Comparison of ENCODE assay signal across 23 cellular contexts in genomic region chr1:244118087-244118761, GRCh38.
DNase-seq lines count a peak whose midpoint lies in the region; ATAC-seq and TF ChIP-seq lines count a peak whose summit lies in the region.
"Had no signal": no experiment of that assay in that cellular context is flagged by ENCODE, and none has a peak within 500 bp of the region (broad histone marks: within the 10 kb centered on the region; RNA-seq: fewer than 3 reads in every experiment).

No MANE protein-coding gene starts in this region.

- no peak overlapping the region for H3K9ac ChIP-seq in GM23248

- H3K36me3 ChIP-seq in GM23248 (ENCODE audit: low read depth) (no peaks in the 10 kb centered on the region), osteoblast (ENCODE audit: insufficient read depth, low read length) (no peaks in the 10 kb centered on the region)
- H3K36me3 ChIP-seq: vagina had no signal

- H3K27ac ChIP-seq in GM23248 (no peak overlapping the region), osteoblast (ENCODE audit: low read depth, low read length) (no peak overlapping the region)
- H3K27ac ChIP-seq: body of pancreas, vagina, VCaP had no signal

- H3K4me1 ChIP-seq in GM23248 (ENCODE audit: insufficient read depth), result peaks cover 28% of the 10 kb centered on the region
- peaks cover 13% of the 10 kb centered on the region for H3K4me1 ChIP-seq in osteoblast (ENCODE audit: insufficient read depth, low read length)
- H3K4me1 ChIP-seq: body of pancreas, vagina had no signal

- DNase-seq in GM23248 (peak; percentile 6), NCI-H2171 treated with DMSO at 0.1 percent for 48 hours (lab: John Stamatoyannopoulos, UW) (peak; percentile 88), epithelial cell of proximal tubule (ENCODE audit: low read depth) (no peak), osteoblast (ENCODE audit: insufficient read length, low spot score, missing footprints) (no peak), amygdala (lab: John Stamatoyannopoulos, UW) (no peak), kidney glomerular epithelial cell (lab: John Stamatoyannopoulos, UW) (no peak)
- no peak for DNase-seq in activated T-cell treated with anti-CD3 and anti-CD28 coated beads, Interleukin-2, amount 50 U/mL, for 1 hour
- DNase-seq: activated CD4-positive, alpha-beta memory T cell treated with anti-CD3 and anti-CD28 coated beads for 36 hours; activated T-cell treated with anti-CD3 and anti-CD28 coated beads, Interleukin-2, amount 50 U/mL, for 24 hours; body of pancreas; COR-L47; dermis blood vessel endothelial cell; erythroblast; GDM1; head of caudate nucleus; immature natural killer cell; NCI-H2081; NK-92 treated with Interleukin-12 subunit alpha and Interleukin-12 subunit beta, amount 100 ng/mL, for 24 hours; SW 1271 had no signal

- H3F3A ChIP-seq in GM23248 (ENCODE audit: insufficient read depth), result peaks cover 11% of the 10 kb centered on the region

- ATAC-seq in GM19328 (IDR thresholded peaks at IDR 0.05; ENCODE audit: unreplicated experiment), result no peak
- ATAC-seq: activated naive CD4-positive, alpha-beta T cell treated with anti-CD3 and anti-CD28 coated beads, Interleukin-2, amount 50 U/mL, for 72 hours; body of pancreas had no signal

- H3K27me3 ChIP-seq in GM23248 (replicated peaks; ENCODE audit: insufficient read depth), result peaks cover 17% of the 10 kb centered on the region; the same call in 1 of the 2 replicates
- peaks cover 23% of the 10 kb centered on the region for H3K27me3 ChIP-seq in osteoblast (ENCODE audit: insufficient read depth, low read length)
- H3K27me3 ChIP-seq: vagina had no signal

- H3K4me3 ChIP-seq in GM23248 (no peak overlapping the region), epithelial cell of proximal tubule (ENCODE audit: low read depth, low read length) (peak overlapping the region; percentile 15), osteoblast (ENCODE audit: insufficient read depth, low read length) (no peak overlapping the region)
- H3K4me3 ChIP-seq: body of pancreas, vagina had no signal

- H3K9me3 ChIP-seq in GM23248 (ENCODE audit: low read depth) (no peaks in the 10 kb centered on the region), osteoblast (ENCODE audit: low read depth, low read length) (no peaks in the 10 kb centered on the region)
- H3K9me3 ChIP-seq: body of pancreas, vagina had no signal

- TF ChIP-seq CTCF in epithelial cell of proximal tubule (conservative IDR thresholded peaks at IDR 0.05; ENCODE audit: low read depth, low read length), result no peak
- no peak for TF ChIP-seq CTCF in osteoblast (IDR thresholded peaks at IDR 0.05; ENCODE audit: extremely low read depth, low read depth, low read length)

- no peaks in the 10 kb centered on the region for H3K9me2 ChIP-seq in GM23248 (ENCODE audit: insufficient read depth)

- H4K20me1 ChIP-seq in GM23248 (ENCODE audit: insufficient read depth) (no peaks in the 10 kb centered on the region), osteoblast (ENCODE audit: insufficient read depth, low read length) (no peaks in the 10 kb centered on the region)

- H3K79me2 ChIP-seq in GM23248 (ENCODE audit: insufficient read depth) (no peaks in the 10 kb centered on the region), osteoblast (ENCODE audit: insufficient read depth, low read length) (no peaks in the 10 kb centered on the region)

- in situ Hi-C loops in GM23248 (cut with MboI), result no loop called here

- WGBS in GM23248 (ENCODE audit: low coverage in 1 of 2, low lambda C conversion rate in 2 of 2, missing lambda C conversion rate in 2 of 2), 2 experiments, result 17% methylated on average over 16 of the region's 16 CpGs

- H3K4me2 ChIP-seq in GM23248 (ENCODE audit: unreplicated experiment), result peak overlapping the region; percentile 21
- H3K4me2 ChIP-seq in osteoblast (ENCODE audit: insufficient read depth, low read length), result peak overlapping the region; percentile 52

- H2AFZ ChIP-seq in GM23248 (peak overlapping the region; percentile 54), osteoblast (ENCODE audit: low read length) (peak overlapping the region; percentile 44)

Comparison
In these comparisons a context has a peak if more than half of its experiments do, and no peak if none do; other contexts are left out.
1. DNase-seq: peak in GM23248 (single experiment) and NCI-H2171 treated with DMSO at 0.1 percent for 48 hours (single experiment); none in epithelial cell of proximal tubule (single experiment), osteoblast (single experiment), amygdala (0 of 56), kidney glomerular epithelial cell (single experiment) and activated T-cell treated with anti-CD3 and anti-CD28 coated beads, Interleukin-2, amount 50 U/mL, for 1 hour (single experiment).